Comparison of ENCODE assay signal across 6 cellular contexts in the genomic region with DNA sequence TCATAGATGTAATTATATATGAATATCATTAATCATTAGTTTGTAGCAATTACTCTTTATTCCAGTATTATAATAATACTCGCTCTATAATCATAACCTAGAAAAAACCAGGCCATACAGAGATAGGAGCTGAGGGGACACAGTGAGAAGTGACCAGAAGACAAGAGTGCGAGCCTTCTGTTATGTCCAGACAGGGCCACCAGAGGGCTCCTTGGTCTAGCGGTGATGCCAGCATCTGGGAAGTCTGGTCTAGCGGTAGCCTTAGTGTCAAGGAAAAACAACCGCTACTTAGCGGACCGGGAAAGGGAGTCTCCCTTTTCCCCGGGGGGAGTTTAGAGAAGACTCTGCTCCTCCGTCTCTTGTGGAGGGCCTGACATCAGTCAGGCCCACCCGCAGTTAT. TPM values are rescaled to one million over a fixed set of nuclear protein-coding genes. Genes with fewer than 3 reads are reported as not detected.
A peak's percentile ranks its signal among the peaks of the same experiment; 100 is the strongest.
DNase-seq lines count a peak whose midpoint lies in the region; ATAC-seq, FAIRE-seq and TF ChIP-seq lines count a peak whose summit lies in the region.
"Not testable (repeated sequence)": the region's sequence is repeated elsewhere in the genome, so short reads cannot be mapped to it uniquely, and the experiment has no call there.

No MANE protein-coding gene starts in this region.

- H3K4me1 ChIP-seq in astrocyte (ENCODE audit: insufficient read depth, low read length); tibial artery: not testable (repeated sequence)

- not testable (repeated sequence) for H3K9me3 ChIP-seq in astrocyte (ENCODE audit: insufficient read depth, low read depth, low read length)
- H3K9me3 ChIP-seq in tibial artery, result peaks cover 0 to 56% (median 25%) of the 10 kb centered on the region in 3 donors

- H3K79me2 ChIP-seq in astrocyte (ENCODE audit: insufficient read depth, low read length), result not testable (repeated sequence)

- not testable (repeated sequence) for H3K4me1 Mint-ChIP-seq in astrocyte (ENCODE audit: low read depth, unreplicated experiment); natural killer cell

- not testable (repeated sequence) for H3K9ac ChIP-seq in astrocyte (ENCODE audit: low read length)

- not testable (repeated sequence) for H3K4me3 Mint-ChIP-seq in astrocyte (ENCODE audit: unreplicated experiment); natural killer cell

- DNase-seq in astrocyte (ENCODE audit: low read depth), result not testable (repeated sequence)
- DNase-seq in Right ventricle myocardium superior (peak; percentile 72), natural killer cell (peak; percentile 21), tibial artery (peak in 1 of 2 donors; percentile 31)

- not testable (repeated sequence) for H3K27me3 Mint-ChIP-seq in astrocyte (ENCODE audit: low read depth, unreplicated experiment)
- peaks cover 10 to 23% of the 10 kb centered on the region in 2 donors for H3K27me3 Mint-ChIP-seq in natural killer cell (ENCODE audit: low read depth in 2 of 2)

- not testable (repeated sequence) for H2AFZ ChIP-seq in astrocyte (ENCODE audit: low read depth, low read length)

- peak; percentile 5; the same call in 1 of the 2 replicates for TF ChIP-seq CTCF in GM12875 (IDR thresholded peaks at IDR 0.05; ENCODE audit: borderline replicate concordance, insufficient read depth, low read depth, low read length)
- TF ChIP-seq CTCF in VCaP (conservative IDR thresholded peaks at IDR 0.05), result peak; percentile 85
- TF ChIP-seq CTCF in astrocyte (IDR thresholded peaks at IDR 0.05; ENCODE audit: insufficient read depth, low read depth, low read length), result peak; percentile 11
- peak; percentile 53 for TF ChIP-seq CTCF in natural killer cell (IDR thresholded peaks at IDR 0.05)
- TF ChIP-seq CTCF in tibial artery (IDR thresholded peaks at IDR 0.05), result peak; percentile 29 to 31

- not testable (repeated sequence) for H3K36me3 Mint-ChIP-seq in astrocyte (ENCODE audit: low read depth, unreplicated experiment); natural killer cell

- H4K20me1 ChIP-seq in astrocyte (ENCODE audit: insufficient read depth, low read length), result not testable (repeated sequence)

- ATAC-seq in Right ventricle myocardium superior (ENCODE audit: poor library complexity) (peak; percentile 84), natural killer cell (peak in 2 of 3 donors; percentile 54 to 55)

- intact Hi-C loops in Right ventricle myocardium superior (cut with DNase I), result loop anchor here (5.0 kb wide), 2 partner anchors 159 to 419 kb away; no protein-coding TSS in a partner anchor
- intact Hi-C loops in natural killer cell (cut with micrococcal nuclease); tibial artery (cut with DNase I; ENCODE audit: low total_unique reads): not testable (repeated sequence)

- not testable (repeated sequence) for FAIRE-seq in astrocyte (lab: Jason Lieb, UNC)

- H3K27ac ChIP-seq in VCaP; astrocyte (ENCODE audit: low read depth, low read length); tibial artery: not testable (repeated sequence)

- not testable (repeated sequence) for H3K27ac Mint-ChIP-seq in astrocyte (ENCODE audit: unreplicated experiment)
- H3K27ac Mint-ChIP-seq in natural killer cell, result peak overlapping the region in 1 of 2 donors; percentile 60

- not testable (repeated sequence) for H3K27me3 ChIP-seq in astrocyte (ENCODE audit: insufficient read depth, low read length); tibial artery

- not testable (repeated sequence) for H3K4me2 ChIP-seq in astrocyte (ENCODE audit: low read length)

- not testable (repeated sequence) for H3K36me3 ChIP-seq in astrocyte (ENCODE audit: insufficient read depth, low read length); tibial artery

- not testable (repeated sequence) for H3K9me3 Mint-ChIP-seq in astrocyte (ENCODE audit: unreplicated experiment); natural killer cell

- not testable (repeated sequence) for H3K4me3 ChIP-seq in GM12875 (ENCODE audit: low read depth, low read length); astrocyte (ENCODE audit: insufficient read depth, low read depth, low read length); tibial artery

RNA-seq across cellular contexts. Expression of gene ZNF776, which starts 8.3 kb away (rescaled TPM):
- total RNA-seq in astrocyte (17.4 and 17.5 TPM in 2 replicates), Right ventricle myocardium superior (9.8 TPM), natural killer cell (10 to 100 TPM; 10.5 to 19.2 (median 18.7) TPM)

RNA-seq across cellular contexts. Expression of gene ZNF671, which starts 10.9 kb away (rescaled TPM):
- 8.0 and 8.2 TPM in 2 replicates for total RNA-seq in astrocyte
- 5.8 TPM for total RNA-seq in Right ventricle myocardium superior
- total RNA-seq in natural killer cell, result 10 to 100 TPM; 11.1 to 12.9 (median 11.9) TPM

RNA-seq across cellular contexts. Expression of gene ZNF154, which starts 29.3 kb away (rescaled TPM):
- total RNA-seq in astrocyte, result 12.7 and 13.1 TPM in 2 replicates
- total RNA-seq in Right ventricle myocardium superior, result 3.1 TPM
- 10 to 100 TPM in 1 of 3 donors, 1 to 10 TPM in 2; 4.2 to 21.6 (median 9.5) TPM for total RNA-seq in natural killer cell

RNA-seq across cellular contexts. Expression of gene ZNF586, which starts 31.2 kb away (rescaled TPM):
- 8.8 and 11.5 TPM in 2 replicates for total RNA-seq in astrocyte
- total RNA-seq in Right ventricle myocardium superior, result 9.8 TPM
- 10 to 100 TPM; 24.0 to 33.3 (median 28.2) TPM for total RNA-seq in natural killer cell

RNA-seq across cellular contexts. Expression of gene ZNF551, which starts 56.5 kb away (rescaled TPM):
- total RNA-seq in astrocyte, result 6.1 and 6.5 TPM in 2 replicates
- total RNA-seq in Right ventricle myocardium superior, result 3.1 TPM
- total RNA-seq in natural killer cell, result 10 to 100 TPM in 1 of 3 donors, 1 to 10 TPM in 2; 5.6 to 12.9 (median 7.9) TPM

Comparison
In these comparisons a context has a peak if more than half of its experiments do, and no peak if none do; other contexts are left out.
1. CTCF ChIP-seq: peak in every context shown above with its lines; median percentile 85 in VCaP; 53 in natural killer cell; 30 in tibial artery; 11 in astrocyte; 5 in GM12875.